ENCODE assay signal across 8 cellular contexts in the genomic region with DNA sequence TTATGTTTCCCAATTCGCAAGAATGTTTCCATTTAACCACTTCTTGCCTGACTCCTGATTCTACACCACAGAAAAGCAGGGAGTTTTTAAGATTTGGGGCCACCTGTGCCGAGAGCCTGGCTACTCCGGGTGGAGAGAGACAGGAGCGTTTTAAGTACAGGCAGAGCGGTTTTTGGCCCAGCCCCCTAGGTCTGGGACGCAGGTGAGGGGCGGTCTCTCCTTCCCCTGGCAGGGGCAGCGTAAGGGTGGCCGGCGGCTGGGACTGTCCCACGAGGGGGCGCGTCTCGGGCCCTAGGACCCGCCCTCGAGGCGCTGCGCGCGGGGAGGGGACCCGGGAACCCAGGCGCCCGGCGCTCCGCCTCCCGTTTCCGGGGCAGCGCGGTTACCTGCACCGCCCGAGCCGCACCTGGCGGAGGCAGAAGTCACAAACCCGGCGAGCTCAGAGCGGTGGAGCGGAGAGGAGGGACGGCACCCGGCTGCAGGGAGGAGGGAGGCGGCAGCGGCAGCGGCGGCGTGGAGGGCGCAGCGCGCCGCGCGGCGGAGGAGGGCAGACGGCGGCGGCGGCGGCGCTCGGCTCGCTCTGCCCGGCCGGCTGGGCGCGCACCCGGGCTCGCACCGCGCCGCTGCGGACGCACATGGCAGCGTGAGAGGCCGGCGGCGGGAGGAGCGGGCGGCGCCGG. TPM values are rescaled to one million over a fixed set of nuclear protein-coding genes. Genes with fewer than 3 reads are reported as not detected.
A peak's percentile ranks its signal among the peaks of the same experiment; 100 is the strongest.
DNase-seq lines count a peak whose midpoint lies in the region; ATAC-seq and TF ChIP-seq lines count a peak whose summit lies in the region.

A gene (plus strand): TSS at position 365 of the 680 bp plus-strand sequence. CDS start 508 bp downstream, outside the sequence.

- H3K27me3 ChIP-seq in dorsolateral prefrontal cortex (peaks cover 0 to 41% (median 0%) of the 10 kb centered on the region in 45 donors), mesenchymal stem cell (ENCODE audit: control insufficient read depth in 1 of 2, insufficient read depth in 1 of 2, low read length in 2 of 2) (peaks cover 4 to 8% of the 10 kb centered on the region in 2 experiments)

- H2BK120ac ChIP-seq in mesenchymal stem cell (ENCODE audit: low read depth, low read length): no peak within 1 kb of the TSS

- H3K9ac ChIP-seq in mesenchymal stem cell (ENCODE audit: low read length): peak within 1 kb of the TSS; percentile 50

- peak within 1 kb of the TSS; percentile 19 to 76 (median 63) for H3K4me3 ChIP-seq in dorsolateral prefrontal cortex
- peak within 1 kb of the TSS; percentile 76 to 88 for H3K4me3 ChIP-seq in mesenchymal stem cell (ENCODE audit: insufficient read depth in 1 of 2, low read depth in 1 of 2, low read length in 2 of 2)

- peak within 1 kb of the TSS in 1 of 2 experiments; percentile 61 for H3K23ac ChIP-seq in mesenchymal stem cell (ENCODE audit: low read length in 2 of 2)

- H3K27ac ChIP-seq in dorsolateral prefrontal cortex (peak within 1 kb of the TSS in 29 of 59 donors; percentile 3 to 68 (median 40)), mesenchymal stem cell (ENCODE audit: low read length, poor library complexity, severe bottlenecking) (no peak within 1 kb of the TSS)

- no peak within 1 kb of the TSS for H2BK12ac ChIP-seq in mesenchymal stem cell (ENCODE audit: low read length in 2 of 2)

- no peak within 1 kb of the TSS for H2AK5ac ChIP-seq in mesenchymal stem cell (ENCODE audit: low read length, severe bottlenecking)

- no peak within 1 kb of the TSS for H3K27ac Mint-ChIP-seq in stimulated activated naive B cell treated with anti-CD40 and anti-IgM and Interleukin-4, amounts not matched to agents 10 μg/mL and 1 μg/mL and 100 μg/mL, for 72 hours

- intact Hi-C loops in dorsolateral prefrontal cortex (cut with DNase I): loop anchor here in 1 of 2 donors (10.0 kb wide), 1 partner anchor 143 kb away; no protein-coding TSS in a partner anchor

- WGBS in mesenchymal stem cell: 1% methylated on average over 33 of the region's 78 CpGs

- peaks cover 8 to 28% of the 10 kb centered on the region in 2 donors for H3K4me1 Mint-ChIP-seq in stimulated activated naive B cell treated with anti-CD40 and anti-IgM and Interleukin-4, amounts not matched to agents 10 μg/mL and 1 μg/mL and 100 μg/mL, for 72 hours

- H3K4me1 ChIP-seq in mesenchymal stem cell (ENCODE audit: control insufficient read depth, insufficient read depth, low read depth, low read length): peaks cover 28% of the 10 kb centered on the region

- peak within 1 kb of the TSS; percentile 46 for H2AFZ ChIP-seq in mesenchymal stem cell (ENCODE audit: low read depth, low read length)

- H3K4ac ChIP-seq in mesenchymal stem cell (ENCODE audit: low read depth in 1 of 2, low read length in 2 of 2): peak within 1 kb of the TSS in 1 of 2 experiments; percentile 44

- peak; percentile 79 for ATAC-seq in GM18511 (IDR thresholded peaks at IDR 0.05; ENCODE audit: unreplicated experiment)
- ATAC-seq in HG02943 (IDR thresholded peaks at IDR 0.05; ENCODE audit: low read depth, unreplicated experiment): peak; percentile 66
- ATAC-seq in stimulated activated naive B cell treated with anti-CD40 and anti-IgM and Interleukin-4, amounts not matched to agents 10 μg/mL and 1 μg/mL and 100 μg/mL, for 72 hours (replicated peaks): peak; percentile 81 to 85

- H3K4me2 ChIP-seq in mesenchymal stem cell (ENCODE audit: low read length, poor library complexity, severe bottlenecking): peak within 1 kb of the TSS; percentile 74

- peaks cover 1% of the 10 kb centered on the region for H3K9me3 ChIP-seq in mesenchymal stem cell (ENCODE audit: control insufficient read depth, low read length)

- H3K27me3 Mint-ChIP-seq in stimulated activated naive B cell treated with anti-CD40 and anti-IgM and Interleukin-4, amounts not matched to agents 10 μg/mL and 1 μg/mL and 100 μg/mL, for 72 hours: peaks cover 48 to 86% of the 10 kb centered on the region in 2 donors

- H2BK5ac ChIP-seq in mesenchymal stem cell (ENCODE audit: low read depth, low read length, poor library complexity, severe bottlenecking): no peak within 1 kb of the TSS

- no peak within 1 kb of the TSS for H3K18ac ChIP-seq in mesenchymal stem cell (ENCODE audit: low read depth in 1 of 2, low read length in 2 of 2)

- no peak within 1 kb of the TSS for H4K91ac ChIP-seq in mesenchymal stem cell (ENCODE audit: low read length)

- no peaks in the 10 kb centered on the region for H3K36me3 ChIP-seq in mesenchymal stem cell (ENCODE audit: control insufficient read depth in 1 of 2, insufficient read depth in 2 of 2, low read depth in 1 of 2, low read length in 2 of 2)

- H4K8ac ChIP-seq in mesenchymal stem cell (ENCODE audit: low read length): peak within 1 kb of the TSS; percentile 69

- H3K14ac ChIP-seq in mesenchymal stem cell (ENCODE audit: low read length in 2 of 2): peak within 1 kb of the TSS in 1 of 2 experiments; percentile 82

- peak within 1 kb of the TSS; percentile 61 to 63 for H3K4me3 Mint-ChIP-seq in stimulated activated naive B cell treated with anti-CD40 and anti-IgM and Interleukin-4, amounts not matched to agents 10 μg/mL and 1 μg/mL and 100 μg/mL, for 72 hours

- DNase-seq in 8988T: peak; percentile 91
- peak; percentile 59 for DNase-seq in NCI-H2107 (lab: John Stamatoyannopoulos, UW)
- DNase-seq in activated CD4-positive, alpha-beta T cell treated with anti-CD3 and anti-CD28 coated beads for 1 hour: peak; percentile 24
- peak in 6 of 10 donors; percentile 14 to 72 (median 58) for DNase-seq in dorsolateral prefrontal cortex
- DNase-seq in mesenchymal stem cell: peak; percentile 41
- DNase-seq in stimulated activated naive B cell treated with anti-CD40 and anti-IgM and Interleukin-4, amounts not matched to agents 10 μg/mL and 1 μg/mL and 100 μg/mL, for 72 hours: peak; percentile 49

- peaks cover 0 to 3% of the 10 kb centered on the region in 2 donors for H3K36me3 Mint-ChIP-seq in stimulated activated naive B cell treated with anti-CD40 and anti-IgM and Interleukin-4, amounts not matched to agents 10 μg/mL and 1 μg/mL and 100 μg/mL, for 72 hours

- H2BK15ac ChIP-seq in mesenchymal stem cell (ENCODE audit: low read depth, poor library complexity, severe bottlenecking): peak within 1 kb of the TSS; percentile 70

- peak in 31 of 56 donors; percentile 8 to 50 (median 24) for TF ChIP-seq CTCF in dorsolateral prefrontal cortex (IDR thresholded peaks at IDR 0.05 in 54 of 56, conservative IDR thresholded peaks at IDR 0.05 in 2 of 56; ENCODE audit: low read depth in 1 of 56, partially characterized antibody in 56 of 56)

- peaks cover 3 to 4% of the 10 kb centered on the region in 2 donors for H3K9me3 Mint-ChIP-seq in stimulated activated naive B cell treated with anti-CD40 and anti-IgM and Interleukin-4, amounts not matched to agents 10 μg/mL and 1 μg/mL and 100 μg/mL, for 72 hours

- H3K79me1 ChIP-seq in mesenchymal stem cell (replicated peaks; ENCODE audit: low read length, poor library complexity, severe bottlenecking): no peaks in the 10 kb centered on the region

RNA-seq across cellular contexts. Expression of the gene that starts here (rescaled TPM):
- total RNA-seq in dorsolateral prefrontal cortex: 100 to 1,000 TPM in 1 of 120 experiments, 10 to 100 TPM in 119; 35.7 to 130 (median 56.1) TPM
- 0.87 TPM for polyA plus RNA-seq in mesenchymal stem cell (2013, experiment 1 of 2)
- polyA plus RNA-seq in mesenchymal stem cell (2013, experiment 2 of 2): 0.82 TPM

Comparison
In these comparisons a context has a peak if more than half of its experiments do, and no peak if none do; other contexts are left out.
1. DNase-seq: peak in every context shown above with its lines; median percentile 91 in 8988T; 59 in NCI-H2107; 58 in dorsolateral prefrontal cortex; 49 in stimulated activated naive B cell treated with anti-CD40 and anti-IgM and Interleukin-4, amounts not matched to agents 10 μg/mL and 1 μg/mL and 100 μg/mL, for 72 hours; 41 in mesenchymal stem cell; 24 in activated CD4-positive, alpha-beta T cell treated with anti-CD3 and anti-CD28 coated beads for 1 hour.